Comparison of ENCODE assay signal across 8 cellular contexts in genomic region chr7:121395494-121395960, GRCh38. TPM values are rescaled to one million over a fixed set of nuclear protein-coding genes. Genes with fewer than 3 reads are reported as not detected.
A peak's percentile ranks its signal among the peaks of the same experiment; 100 is the strongest.
DNase-seq lines count a peak whose midpoint lies in the region; ATAC-seq lines count a peak whose summit lies in the region.

No MANE protein-coding gene starts in this region.

- peaks cover 15% of the 10 kb centered on the region for H3K4me1 ChIP-seq in mucosa of stomach (ENCODE audit: control insufficient read depth, insufficient read depth, low read length)

- no peaks in the 10 kb centered on the region for H3K9me3 Mint-ChIP-seq in IgD-negative memory B cell

- no peaks in the 10 kb centered on the region for H3K27me3 ChIP-seq in mucosa of stomach (ENCODE audit: control insufficient read depth, insufficient read depth, low read length)

- H3K4me3 ChIP-seq in GM08714 (ENCODE audit: low read length), result peak overlapping the region; percentile 95
- H3K4me3 ChIP-seq in mucosa of stomach (ENCODE audit: low read length), result peak overlapping the region; percentile 66

- no peaks in the 10 kb centered on the region for H3K9me3 ChIP-seq in mucosa of stomach (ENCODE audit: control insufficient read depth, low read length)

- no peaks in the 10 kb centered on the region for H3K27me3 Mint-ChIP-seq in IgD-negative memory B cell

- ATAC-seq in GM21717 (IDR thresholded peaks at IDR 0.05; ENCODE audit: unreplicated experiment), result peak; percentile 52

- H3K36me3 ChIP-seq in mucosa of stomach (ENCODE audit: control insufficient read depth, insufficient read depth, low read length), result no peaks in the 10 kb centered on the region

- H3K36me3 Mint-ChIP-seq in IgD-negative memory B cell, result peaks cover 10% of the 10 kb centered on the region

- DNase-seq in activated CD4-positive, CD25-positive, alpha-beta regulatory T cell treated with anti-CD3 and anti-CD28 coated beads, Interleukin-2, amount 50 U/mL, for 72 hours, result peak; percentile 63
- peak; percentile 33 for DNase-seq in effector CD8-positive, alpha-beta T cell (lab: John Stamatoyannopoulos, UW)
- peak in 4 of 6 experiments; percentile 33 to 65 (median 52) for DNase-seq in stimulated activated naive CD4-positive, alpha-beta T cell (lab: John Stamatoyannopoulos, UW)
- DNase-seq in D341Med (ENCODE audit: low spot score), result no peak

- peak overlapping the region; percentile 76 to 98 (median 93) for H3K27ac Mint-ChIP-seq in IgD-negative memory B cell

- H3K9ac ChIP-seq in mucosa of stomach (ENCODE audit: low read length), result peak overlapping the region; percentile 82

- H3K4me1 Mint-ChIP-seq in IgD-negative memory B cell, result peaks cover 31 to 38% (median 38%) of the 10 kb centered on the region in 3 donors

- H3K4me3 Mint-ChIP-seq in IgD-negative memory B cell, result peak overlapping the region; percentile 96 to 98 (median 96)

RNA-seq across cellular contexts. Expression of gene FAM3C, which starts 0.6 kb away (rescaled TPM):
- 50.4 TPM for polyA plus RNA-seq in IgD-negative memory B cell
